ENCODE assay signal across 8 cellular contexts in the genomic region with DNA sequence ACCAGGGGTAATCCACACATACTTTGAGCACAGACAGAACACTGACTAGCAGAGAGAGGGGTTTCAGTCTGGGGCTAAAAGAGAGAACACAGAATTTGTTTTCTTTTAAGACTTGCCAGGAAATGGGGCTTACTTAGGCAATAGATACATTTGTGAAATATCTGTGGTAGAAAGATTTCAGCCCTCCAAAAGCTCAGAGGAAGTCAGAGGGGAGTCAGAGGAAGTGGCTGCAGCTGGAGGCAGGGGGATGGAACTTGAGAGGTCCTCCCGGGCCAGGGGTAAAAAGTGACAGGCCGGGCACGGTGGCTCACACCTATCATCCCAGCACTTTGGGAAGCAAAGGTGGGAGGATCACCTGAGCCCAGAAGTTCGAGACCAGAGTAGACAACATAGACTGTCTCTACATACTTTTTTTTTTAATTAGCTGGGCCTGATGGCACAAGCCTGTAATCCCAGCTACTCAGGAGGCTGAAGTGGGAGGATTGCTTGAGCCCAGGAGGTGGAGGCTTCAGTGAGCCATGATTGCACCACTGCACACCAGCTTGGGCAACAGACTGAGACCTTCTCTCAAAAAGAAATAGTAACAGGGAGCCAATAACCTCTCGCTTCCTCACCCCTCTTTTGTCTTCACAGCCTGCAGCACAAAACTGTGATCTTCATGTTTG. TPM values are rescaled to one million over a fixed set of nuclear protein-coding genes. Genes with fewer than 3 reads are reported as not detected.
A peak's percentile ranks its signal among the peaks of the same experiment; 100 is the strongest.
DNase-seq lines count a peak whose midpoint lies in the region; ATAC-seq and TF ChIP-seq lines count a peak whose summit lies in the region.

No MANE protein-coding gene starts in this region.

- H3K9me3 Mint-ChIP-seq in activated T-helper 2 cell treated with anti-CD3 and anti-CD28 coated beads, Interferon-gamma antibody, Interleukin-2, Interleukin-4, amounts not matched to agents 10 μg/mL and 5 μg/mL and 100 μg/mL, durations not matched to agents 14 hours and 24 hours and 36 hours, result no peaks in the 10 kb centered on the region
- H3K9me3 Mint-ChIP-seq in natural killer cell, result peaks cover 2 to 3% of the 10 kb centered on the region in 2 donors

- H3K4me3 Mint-ChIP-seq in activated T-helper 2 cell treated with anti-CD3 and anti-CD28 coated beads, Interferon-gamma antibody, Interleukin-2, Interleukin-4, amounts not matched to agents 10 μg/mL and 5 μg/mL and 100 μg/mL, durations not matched to agents 14 hours and 24 hours and 36 hours (ENCODE audit: low read depth), result peak overlapping the region; percentile 35
- peak overlapping the region; percentile 86 for H3K4me3 Mint-ChIP-seq in natural killer cell

- intact Hi-C loops in activated T-helper 2 cell treated with anti-CD3 and anti-CD28 coated beads, Interferon-gamma antibody, Interleukin-2, Interleukin-4, amounts not matched to agents 10 μg/mL and 5 μg/mL and 100 μg/mL, durations not matched to agents 14 hours and 24 hours and 36 hours (cut with micrococcal nuclease), result no loop called here
- intact Hi-C loops in natural killer cell (cut with micrococcal nuclease), result no loop called here

- H3K4me1 Mint-ChIP-seq in activated T-helper 2 cell treated with anti-CD3 and anti-CD28 coated beads, Interferon-gamma antibody, Interleukin-2, Interleukin-4, amounts not matched to agents 10 μg/mL and 5 μg/mL and 100 μg/mL, durations not matched to agents 14 hours and 24 hours and 36 hours (ENCODE audit: low read depth), result peaks cover 70% of the 10 kb centered on the region
- H3K4me1 Mint-ChIP-seq in natural killer cell, result peaks cover 82 to 90% of the 10 kb centered on the region in 2 donors

- peak; percentile 35 for ATAC-seq in HG03354 (IDR thresholded peaks at IDR 0.05; ENCODE audit: poor library complexity, severe bottlenecking, unreplicated experiment)
- ATAC-seq in natural killer cell, result peak; percentile 8 to 44 (median 18)
- no peak for ATAC-seq in omental fat pad (ENCODE audit: low FRiP score)
- ATAC-seq in GM21515 (IDR thresholded peaks at IDR 0.05; ENCODE audit: unreplicated experiment), result no peak

- peak overlapping the region; percentile 94 for H3K27ac Mint-ChIP-seq in activated T-helper 2 cell treated with anti-CD3 and anti-CD28 coated beads, Interferon-gamma antibody, Interleukin-2, Interleukin-4, amounts not matched to agents 10 μg/mL and 5 μg/mL and 100 μg/mL, durations not matched to agents 14 hours and 24 hours and 36 hours
- H3K27ac Mint-ChIP-seq in natural killer cell, result peak overlapping the region; percentile 93 to 96

- TF ChIP-seq CTCF in natural killer cell (IDR thresholded peaks at IDR 0.05), result no peak
- no peak for TF ChIP-seq CTCF in omental fat pad (IDR thresholded peaks at IDR 0.05)

- no peaks in the 10 kb centered on the region for H3K27me3 Mint-ChIP-seq in activated T-helper 2 cell treated with anti-CD3 and anti-CD28 coated beads, Interferon-gamma antibody, Interleukin-2, Interleukin-4, amounts not matched to agents 10 μg/mL and 5 μg/mL and 100 μg/mL, durations not matched to agents 14 hours and 24 hours and 36 hours (ENCODE audit: low read depth)
- no peaks in the 10 kb centered on the region for H3K27me3 Mint-ChIP-seq in natural killer cell (ENCODE audit: low read depth in 2 of 2)

- peaks cover 83% of the 10 kb centered on the region for H3K36me3 Mint-ChIP-seq in activated T-helper 2 cell treated with anti-CD3 and anti-CD28 coated beads, Interferon-gamma antibody, Interleukin-2, Interleukin-4, amounts not matched to agents 10 μg/mL and 5 μg/mL and 100 μg/mL, durations not matched to agents 14 hours and 24 hours and 36 hours (ENCODE audit: low read depth)
- H3K36me3 Mint-ChIP-seq in natural killer cell, result peaks cover 16% of the 10 kb centered on the region

- peak; percentile 4 for DNase-seq in GDM1 (lab: John Stamatoyannopoulos, UW)
- DNase-seq in activated T-helper 2 cell treated with anti-CD3 and anti-CD28 coated beads, Interferon-gamma antibody, Interleukin-2, Interleukin-4, amounts not matched to agents 10 μg/mL and 5 μg/mL and 100 μg/mL, durations not matched to agents 14 hours and 24 hours and 36 hours (ENCODE audit: low spot score), result no peak
- DNase-seq in natural killer cell, result no peak
- no peak for DNase-seq in omental fat pad (ENCODE audit: low spot score)
- DNase-seq in HPDE6-E6E7 (ENCODE audit: extremely low spot score), result no peak
- no peak for DNase-seq in DMS153 treated with DMSO at 0.1 percent for 48 hours (lab: John Stamatoyannopoulos, UW; ENCODE audit: unreplicated experiment)

RNA-seq across cellular contexts. Expression of a gene that starts 49.9 kb away (rescaled TPM):
- total RNA-seq in activated T-helper 2 cell treated with anti-CD3 and anti-CD28 coated beads, Interferon-gamma antibody, Interleukin-2, Interleukin-4, amounts not matched to agents 10 μg/mL and 5 μg/mL and 100 μg/mL, durations not matched to agents 14 hours and 24 hours and 36 hours, result 166 and 169 TPM in 2 replicates
- total RNA-seq in natural killer cell (100 to 1,000 TPM; 320 to 563 (median 535) TPM), omental fat pad (100 to 1,000 TPM in 1 of 4 donors, 10 to 100 TPM in 3; 20.6 to 189 (median 43.2) TPM)

RNA-seq across cellular contexts. Expression of a gene that starts 53.1 kb away (rescaled TPM):
- 7.6 and 9.9 TPM in 2 replicates for total RNA-seq in activated T-helper 2 cell treated with anti-CD3 and anti-CD28 coated beads, Interferon-gamma antibody, Interleukin-2, Interleukin-4, amounts not matched to agents 10 μg/mL and 5 μg/mL and 100 μg/mL, durations not matched to agents 14 hours and 24 hours and 36 hours
- total RNA-seq in natural killer cell, result 1 to 10 TPM; 2.0 to 2.6 (median 2.4) TPM
- 10 to 100 TPM; 28.2 to 66.0 (median 45.8) TPM for total RNA-seq in omental fat pad

Comparison
In these comparisons a context has a peak if more than half of its experiments do, and no peak if none do; other contexts are left out.
1. ATAC-seq: peak in HG03354 (single experiment) and natural killer cell (3 of 3); none in omental fat pad (single experiment) and GM21515 (single experiment).